In genomic region chr3:105883798-105884377, GRCh38 we compare ENCODE assay signal across 22 cellular contexts. TPM values are rescaled to one million over a fixed set of nuclear protein-coding genes. Genes with fewer than 3 reads are reported as not detected.
DNase-seq lines count a peak whose midpoint lies in the region; ATAC-seq, FAIRE-seq and TF ChIP-seq lines count a peak whose summit lies in the region.
"Had no signal": no experiment of that assay in that cellular context is flagged by ENCODE, and none has a peak within 500 bp of the region (broad histone marks: within the 10 kb centered on the region; RNA-seq: fewer than 3 reads in every experiment).

No MANE protein-coding gene starts in this region.

- POLR2A ChIA-PET in activated naive CD8-positive, alpha-beta T cell treated with anti-CD3 and anti-CD28 coated beads, Interleukin-2, amount 10 ng/mL, durations not matched to agents 7 days and 5 days (lab: Charles Lee): interaction anchor here (3.1 kb wide), 1 partner anchor 15 kb away, joined by 19 read pairs; the partner anchor contains the start of gene CBLB
- POLR2A ChIA-PET in PC-3 (lab: Charles Lee; ENCODE audit: unreplicated experiment): no interaction called here
- POLR2A ChIA-PET in endothelial cell of umbilical vein (lab: Charles Lee): no interaction called here

- H3K4me1 Mint-ChIP-seq in activated naive CD8-positive, alpha-beta T cell treated with anti-CD3 and anti-CD28 coated beads, Interleukin-2, amount 10 ng/mL, durations not matched to agents 7 days and 5 days: peaks cover 6% of the 10 kb centered on the region
- H3K4me1 Mint-ChIP-seq in activated naive CD8-positive, alpha-beta T cell treated with anti-CD3 and anti-CD28 coated beads for 36 hours: peaks cover 22% of the 10 kb centered on the region

- no peaks in the 10 kb centered on the region for H3K9me3 ChIP-seq in PC-3 (ENCODE audit: low read length)
- no peaks in the 10 kb centered on the region for H3K9me3 ChIP-seq in endothelial cell of umbilical vein (replicated peaks; ENCODE audit: control insufficient read depth, insufficient read depth, low read length)
- H3K9me3 ChIP-seq in smooth muscle cell (replicated peaks; ENCODE audit: low read depth): no peaks in the 10 kb centered on the region
- no peaks in the 10 kb centered on the region for H3K9me3 ChIP-seq in suprapubic skin
- H3K9me3 ChIP-seq: neutrophil had no signal

- TF ChIP-seq POLR2A in endothelial cell of umbilical vein (IDR thresholded peaks at IDR 0.05; ENCODE audit: low read depth, low read length) (no peak), GM18505 (IDR thresholded peaks at IDR 0.05; ENCODE audit: borderline replicate concordance, extremely low read depth, insufficient read depth, insufficient read length) (no peak), suprapubic skin (IDR thresholded peaks at IDR 0.05) (no peak)

- no peak overlapping the region for H3K9ac ChIP-seq in PC-3 (ENCODE audit: low read length)
- no peak overlapping the region for H3K9ac ChIP-seq in endothelial cell of umbilical vein (replicated peaks; ENCODE audit: extremely low read depth, insufficient read depth, low read length)
- no peak overlapping the region for H3K9ac ChIP-seq in smooth muscle cell (ENCODE audit: low read depth)

- FAIRE-seq in endothelial cell of umbilical vein (lab: Jason Lieb, UNC): no peak
- FAIRE-seq: colon had no signal

- no peak for ATAC-seq in activated naive CD8-positive, alpha-beta T cell treated with anti-CD3 and anti-CD28 coated beads, Interleukin-2, amount 10 ng/mL, durations not matched to agents 7 days and 5 days (ENCODE audit: low read depth)
- ATAC-seq in PC-3: no peak
- ATAC-seq in GM18505 (IDR thresholded peaks at IDR 0.05; ENCODE audit: unreplicated experiment): no peak
- ATAC-seq in GM19023 (IDR thresholded peaks at IDR 0.05; ENCODE audit: unreplicated experiment): no peak
- ATAC-seq: activated CD4-positive, CD25-positive, alpha-beta regulatory T cell treated with anti-CD3 and anti-CD28 coated beads, Interleukin-2, amount 50 U/mL, for 24 hours; CD8-positive, alpha-beta T cell; HCT116; stimulated activated naive B cell treated with anti-CD40 and anti-IgM and Interleukin-4, amounts not matched to agents 10 μg/mL and 1 μg/mL and 100 μg/mL, for 72 hours had no signal

- H3K27ac ChIP-seq in PC-3 (ENCODE audit: low read length) (no peak overlapping the region), endothelial cell of umbilical vein (ENCODE audit: insufficient read depth, low read depth, low read length) (no peak overlapping the region), smooth muscle cell (ENCODE audit: low read depth) (no peak overlapping the region), suprapubic skin (no peak overlapping the region)
- H3K27ac ChIP-seq: neutrophil had no signal

- TF ChIP-seq CTCF in PC-3 (conservative IDR thresholded peaks at IDR 0.05; ENCODE audit: low read depth, low read length) (no peak), endothelial cell of umbilical vein (IDR thresholded peaks at IDR 0.05; ENCODE audit: extremely low read depth in 1 of 2, insufficient read depth in 1 of 2, low read depth in 1 of 2, low read length in 2 of 2) (no peak), smooth muscle cell (IDR thresholded peaks at IDR 0.05; ENCODE audit: borderline replicate concordance, insufficient read depth, poor library complexity, severe bottlenecking) (no peak), suprapubic skin (IDR thresholded peaks at IDR 0.05) (no peak)

- peak overlapping the region; percentile 9 for H3K27ac Mint-ChIP-seq in activated naive CD8-positive, alpha-beta T cell treated with anti-CD3 and anti-CD28 coated beads, Interleukin-2, amount 10 ng/mL, durations not matched to agents 7 days and 5 days
- H3K27ac Mint-ChIP-seq in activated naive CD8-positive, alpha-beta T cell treated with anti-CD3 and anti-CD28 coated beads for 36 hours: no peak overlapping the region
- H3K27ac Mint-ChIP-seq: type B pancreatic cell had no signal

- H3K9me2 ChIP-seq in PC-3 (replicated peaks; ENCODE audit: low read length): no peaks in the 10 kb centered on the region

- H3K4me1 ChIP-seq in PC-3 (ENCODE audit: insufficient read depth, low read length) (0 out of 2 replicates have a peak, but pooled peaks cover 3% of the 10 kb centered on the region), endothelial cell of umbilical vein (ENCODE audit: control insufficient read depth, extremely low read depth, insufficient read depth, low read length) (peaks cover 9% of the 10 kb centered on the region), smooth muscle cell (ENCODE audit: low read depth) (no peaks in the 10 kb centered on the region), suprapubic skin (no peaks in the 10 kb centered on the region)

- BruUV-seq in PC-3 (replicated peaks; lab: Mats Ljungman, UMichigan) (no TSS peak), endothelial cell of umbilical vein (replicated peaks; lab: Mats Ljungman, UMichigan) (no TSS peak)

- peaks cover 5% of the 10 kb centered on the region for H3K36me3 Mint-ChIP-seq in activated naive CD8-positive, alpha-beta T cell treated with anti-CD3 and anti-CD28 coated beads, Interleukin-2, amount 10 ng/mL, durations not matched to agents 7 days and 5 days
- H3K36me3 Mint-ChIP-seq in activated naive CD8-positive, alpha-beta T cell treated with anti-CD3 and anti-CD28 coated beads for 36 hours: peaks cover 5% of the 10 kb centered on the region
- H3K36me3 Mint-ChIP-seq: CD8-positive, alpha-beta T cell; type B pancreatic cell had no signal

- no peak for DNase-seq in activated naive CD8-positive, alpha-beta T cell treated with anti-CD3 and anti-CD28 coated beads, Interleukin-2, amount 10 ng/mL, durations not matched to agents 7 days and 5 days
- DNase-seq in activated naive CD8-positive, alpha-beta T cell treated with anti-CD3 and anti-CD28 coated beads for 36 hours: no peak
- DNase-seq in PC-3 (peak; percentile 19), endothelial cell of umbilical vein (ENCODE audit: low read depth, low spot score) (no peak), smooth muscle cell (lab: John Stamatoyannopoulos, UW; ENCODE audit: unreplicated experiment) (no peak), suprapubic skin (ENCODE audit: low spot score in 2 of 2) (no peak)
- DNase-seq: activated gamma-delta T cell; CD8-positive, alpha-beta T cell; midbrain; NCI-H2029; NCI-H510A; retina; SHP77; stimulated activated naive B cell treated with anti-CD40 and anti-IgM and Interleukin-4, amounts not matched to agents 10 μg/mL and 1 μg/mL and 100 μg/mL, for 72 hours; T-helper 9 cell had no signal

- H3K4me3 ChIP-seq in PC-3 (ENCODE audit: low read length) (no peak overlapping the region), endothelial cell of umbilical vein (replicated peaks in 1 of 3; ENCODE audit: insufficient read depth in 1 of 3, low read depth in 1 of 3, low read length in 3 of 3) (no peak overlapping the region), smooth muscle cell (no peak overlapping the region), suprapubic skin (no peak overlapping the region)

- H3K79me2 ChIP-seq in PC-3 (ENCODE audit: low read length): no peaks in the 10 kb centered on the region
- H3K79me2 ChIP-seq in endothelial cell of umbilical vein (ENCODE audit: control insufficient read depth, insufficient read depth, low read length): no peaks in the 10 kb centered on the region
- H3K79me2 ChIP-seq in smooth muscle cell (ENCODE audit: low read depth): no peaks in the 10 kb centered on the region

- no peak overlapping the region for H3K4me2 ChIP-seq in PC-3 (ENCODE audit: low read length)
- no peak overlapping the region for H3K4me2 ChIP-seq in endothelial cell of umbilical vein (ENCODE audit: insufficient read depth, low read length)
- no peak overlapping the region for H3K4me2 ChIP-seq in smooth muscle cell

- peaks cover 1% of the 10 kb centered on the region for H3K9me3 Mint-ChIP-seq in activated naive CD8-positive, alpha-beta T cell treated with anti-CD3 and anti-CD28 coated beads, Interleukin-2, amount 10 ng/mL, durations not matched to agents 7 days and 5 days
- H3K9me3 Mint-ChIP-seq in activated naive CD8-positive, alpha-beta T cell treated with anti-CD3 and anti-CD28 coated beads for 36 hours: no peaks in the 10 kb centered on the region
- H3K9me3 Mint-ChIP-seq: CD8-positive, alpha-beta T cell; stimulated activated naive B cell treated with anti-CD40 and anti-IgM and Interleukin-4, amounts not matched to agents 10 μg/mL and 1 μg/mL and 100 μg/mL, for 72 hours had no signal

- WGBS in smooth muscle cell (ENCODE audit: low lambda C conversion rate): 51% methylated on average over 1 of the region's 1 CpG
- 85% methylated on average over 1 of the region's 1 CpG for WGBS in suprapubic skin

- H3F3A ChIP-seq in PC-3 (ENCODE audit: low read length, unreplicated experiment): no peaks in the 10 kb centered on the region
- no peaks in the 10 kb centered on the region for H3F3A ChIP-seq in smooth muscle cell (ENCODE audit: low read depth)

- no peaks in the 10 kb centered on the region for H3K27me3 Mint-ChIP-seq in activated naive CD8-positive, alpha-beta T cell treated with anti-CD3 and anti-CD28 coated beads, Interleukin-2, amount 10 ng/mL, durations not matched to agents 7 days and 5 days
- no peaks in the 10 kb centered on the region for H3K27me3 Mint-ChIP-seq in activated naive CD8-positive, alpha-beta T cell treated with anti-CD3 and anti-CD28 coated beads for 36 hours
- H3K27me3 Mint-ChIP-seq: type B pancreatic cell had no signal

- H2AFZ ChIP-seq in PC-3 (ENCODE audit: low read length): peak overlapping the region; percentile 15
- H2AFZ ChIP-seq in endothelial cell of umbilical vein (ENCODE audit: low read depth, low read length): peak overlapping the region; percentile 16
- peak overlapping the region; percentile 34 for H2AFZ ChIP-seq in smooth muscle cell (ENCODE audit: low read depth)

- CTCF ChIA-PET in PC-3 (lab: Charles Lee) (no interaction called here), endothelial cell of umbilical vein (lab: Charles Lee) (no interaction called here)

- no peak for TF ChIP-seq EP300 in suprapubic skin (IDR thresholded peaks at IDR 0.05)

- H3K4me3 Mint-ChIP-seq in activated naive CD8-positive, alpha-beta T cell treated with anti-CD3 and anti-CD28 coated beads, Interleukin-2, amount 10 ng/mL, durations not matched to agents 7 days and 5 days: peak overlapping the region; percentile 81
- no peak overlapping the region for H3K4me3 Mint-ChIP-seq in activated naive CD8-positive, alpha-beta T cell treated with anti-CD3 and anti-CD28 coated beads for 36 hours
- H3K4me3 Mint-ChIP-seq: type B pancreatic cell had no signal

- H3K9me1 ChIP-seq in endothelial cell of umbilical vein (replicated peaks; ENCODE audit: control insufficient read depth, extremely low read depth, insufficient read depth, low read length): no peaks in the 10 kb centered on the region

- H3K27me3 ChIP-seq in PC-3 (ENCODE audit: low read length) (no peaks in the 10 kb centered on the region), endothelial cell of umbilical vein (ENCODE audit: control insufficient read depth in 2 of 2, insufficient read depth in 2 of 2, low read length in 2 of 2) (no peaks in the 10 kb centered on the region), smooth muscle cell (ENCODE audit: low read depth) (no peaks in the 10 kb centered on the region), suprapubic skin (no peaks in the 10 kb centered on the region)
- H3K27me3 ChIP-seq: neutrophil had no signal

- intact Hi-C loops in PC-3 (cut with micrococcal nuclease) (no loop called here), endothelial cell of umbilical vein (cut with micrococcal nuclease) (no loop called here)

- H3K36me3 ChIP-seq in PC-3 (ENCODE audit: low read depth, low read length) (no peaks in the 10 kb centered on the region), endothelial cell of umbilical vein (ENCODE audit: control insufficient read depth in 2 of 2, extremely low read depth in 1 of 2, insufficient read depth in 2 of 2, low read length in 2 of 2) (no peaks in the 10 kb centered on the region), smooth muscle cell (ENCODE audit: low read depth) (no peaks in the 10 kb centered on the region), suprapubic skin (no peaks in the 10 kb centered on the region)
- H3K36me3 ChIP-seq: neutrophil had no signal

- H4K20me1 ChIP-seq in PC-3 (ENCODE audit: low read length) (no peaks in the 10 kb centered on the region), endothelial cell of umbilical vein (replicated peaks; ENCODE audit: control insufficient read depth, extremely low read depth, insufficient read depth, low read length) (no peaks in the 10 kb centered on the region), smooth muscle cell (ENCODE audit: low read depth) (no peaks in the 10 kb centered on the region)

- dilution Hi-C loops in endothelial cell of umbilical vein (cut with MboI; ENCODE audit: extremely low pct_ligation_motif_present, low sequenced_read_pairs): no loop called here

RNA-seq across cellular contexts. Expression of gene CBLB, which starts 15.1 kb away (rescaled TPM):
- 100 to 1,000 TPM; 146 to 157 TPM for total RNA-seq in activated naive CD8-positive, alpha-beta T cell treated with anti-CD3 and anti-CD28 coated beads, Interleukin-2, amount 10 ng/mL, durations not matched to agents 7 days and 5 days
- 10 to 100 TPM; 95.1 to 97.3 TPM for total RNA-seq in activated naive CD8-positive, alpha-beta T cell treated with anti-CD3 and anti-CD28 coated beads for 36 hours
- total RNA-seq in PC-3 (2014; rRNA removed): 20.0 and 23.9 TPM in 2 replicates
- 39.6 and 39.8 TPM in 2 replicates for total RNA-seq in endothelial cell of umbilical vein
- 17.1 and 17.8 TPM in 2 replicates for polyA plus RNA-seq in endothelial cell of umbilical vein
- polyA plus RNA-seq in endothelial cell of umbilical vein (2011; cell fraction: cytosol; rRNA removed): 13.2 and 15.4 TPM in 2 replicates
- polyA plus RNA-seq in endothelial cell of umbilical vein (2011; cell fraction: nucleus; rRNA removed): 62.4 and 64.5 TPM in 2 replicates
- 19.5 and 22.0 TPM in 2 replicates for polyA plus RNA-seq in endothelial cell of umbilical vein (2012)
- 43.2 and 47.8 TPM in 2 replicates for polyA minus RNA-seq in endothelial cell of umbilical vein
- polyA minus RNA-seq in endothelial cell of umbilical vein (2011; cell fraction: cytosol; rRNA and poly(A)+ RNA removed): 2.6 TPM
- polyA minus RNA-seq in endothelial cell of umbilical vein (2011; cell fraction: nucleus; rRNA and poly(A)+ RNA removed): 139 and 164 TPM in 2 replicates
- 38.0 and 38.9 TPM in 2 replicates for total RNA-seq in smooth muscle cell
- polyA plus RNA-seq in smooth muscle cell: 13.9 and 18.3 TPM in 2 replicates
- 10 to 100 TPM; 16.8 to 43.8 (median 25.2) TPM for total RNA-seq in suprapubic skin
